8 cellular contexts compared by ENCODE assay signal in the genomic region with DNA sequence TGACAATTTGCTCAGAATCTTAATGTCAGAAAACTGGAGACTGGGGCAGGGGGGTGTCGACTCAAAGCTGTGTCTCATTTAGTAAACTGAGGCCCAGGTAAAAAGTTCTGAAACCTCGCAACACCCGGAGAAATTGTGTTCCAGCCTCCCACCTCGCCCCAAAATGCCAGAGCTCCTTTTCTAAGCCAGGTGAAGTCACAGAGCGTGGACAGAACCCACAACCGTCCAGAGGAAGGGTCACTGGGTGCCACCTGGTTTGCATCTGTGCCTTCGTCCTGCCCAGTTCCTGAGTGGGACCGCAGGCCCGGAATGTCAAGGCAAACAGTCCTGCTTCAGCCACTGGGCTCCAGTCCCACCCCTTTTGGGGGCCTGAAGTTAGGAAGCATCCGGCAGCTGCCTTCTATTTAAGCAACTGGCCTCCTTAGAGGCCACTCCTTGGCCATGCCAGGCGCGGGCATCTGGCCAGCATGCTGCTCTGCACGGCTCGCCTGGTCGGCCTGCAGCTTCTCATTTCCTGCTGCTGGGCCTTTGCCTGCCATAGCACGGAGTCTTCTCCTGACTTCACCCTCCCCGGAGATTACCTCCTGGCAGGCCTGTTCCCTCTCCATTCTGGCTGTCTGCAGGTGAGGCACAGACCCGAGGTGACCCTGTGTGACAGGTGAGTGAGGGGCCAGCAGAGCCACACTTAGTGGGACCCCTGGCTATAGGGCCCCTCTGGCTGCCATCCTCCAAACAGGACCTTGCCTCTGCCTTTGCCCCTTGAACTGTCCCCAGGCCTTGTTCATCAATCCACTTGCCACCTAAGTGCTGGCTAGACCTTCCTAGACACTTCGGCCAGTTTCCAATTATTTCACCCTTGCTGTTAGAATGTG. TPM values are rescaled to one million over a fixed set of nuclear protein-coding genes. Genes with fewer than 3 reads are reported as not detected.
DNase-seq lines count a peak whose midpoint lies in the region; FAIRE-seq and TF ChIP-seq lines count a peak whose summit lies in the region.

A gene (plus strand): TSS at position 401 of the 872 bp plus-strand sequence. CDS start 67 bp downstream, at position 468.

- FAIRE-seq in H54 (lab: Jason Lieb, UNC) = no peak

- H3K9me3 ChIP-seq in transverse colon = no peaks in the 10 kb centered on the region

- no peaks in the 10 kb centered on the region for H3K27me3 ChIP-seq in transverse colon

- TF ChIP-seq CTCF in AG09309 (IDR thresholded peaks at IDR 0.05; ENCODE audit: control insufficient read depth, insufficient read depth, low read depth, low read length, missing control alignments) (no peak), transverse colon (IDR thresholded peaks at IDR 0.05) (no peak)

- H3K27ac ChIP-seq in cingulate gyrus (ENCODE audit: low read depth, low read length) = peak within 1 kb of the TSS; percentile 73
- H3K27ac ChIP-seq in transverse colon = peak within 1 kb of the TSS; percentile 84 to 87 (median 86)

- in situ Hi-C loops in transverse colon (cut with MboI; ENCODE audit: low pct_ligation_motif_present in 1 of 4, low pct_unique_long_range_greater_than_20kb in 1 of 4, low sequenced_read_pairs in 3 of 4) = no loop called here

- peaks cover 0 to 3% (median 0%) of the 10 kb centered on the region in 4 donors for H3K36me3 ChIP-seq in transverse colon

- H3K4me3 ChIP-seq in AG09309 (ENCODE audit: control insufficient read depth, low read depth, low read length) = peak within 1 kb of the TSS; percentile 98
- H3K4me3 ChIP-seq in transverse colon = peak within 1 kb of the TSS; percentile 86 to 99 (median 94)

- intact Hi-C loops in transverse colon (cut with DNase I; ENCODE audit: low total_unique reads) = loop anchor here (10.0 kb wide), 1 partner anchor 90 kb away; no protein-coding TSS in a partner anchor

- 74 to 76% methylated on average over 5 to 19 of the region's 19 CpGs for WGBS in transverse colon (ENCODE audit: low coverage in 1 of 2), 2 donors

- DNase-seq in AG09309 (ENCODE audit: low read depth) = peak; percentile 13
- peak; percentile 72 for DNase-seq in LHCN-M2 (ENCODE audit: low read depth)
- DNase-seq in medulla oblongata (ENCODE audit: extremely low spot score) = peak; percentile 25
- DNase-seq in transverse colon = peak; percentile 20
- DNase-seq in H54 (ENCODE audit: insufficient read length, low spot score) = no peak
- DNase-seq in NK-92 (lab: John Stamatoyannopoulos, UW; ENCODE audit: unreplicated experiment) = no peak
- no peak for DNase-seq in foreskin melanocyte

- TF ChIP-seq EP300 in transverse colon (IDR thresholded peaks at IDR 0.05; ENCODE audit: low read depth) = no peak

- no peak for TF ChIP-seq POLR2A in transverse colon (IDR thresholded peaks at IDR 0.05)
- TF ChIP-seq POLR2A in H54 (IDR thresholded peaks at IDR 0.05; ENCODE audit: low read depth, low read length) = no peak

- peaks cover 6 to 27% (median 24%) of the 10 kb centered on the region in 4 donors for H3K4me1 ChIP-seq in transverse colon

RNA-seq across cellular contexts. Expression of the gene that starts here (rescaled TPM):
- total RNA-seq in LHCN-M2 (2014; rRNA removed) (1.2 and 2.5 TPM in 2 replicates), transverse colon (under 1 TPM in 1 of 4 donors, not detected in 3; 0.48 TPM)
- 1.1 TPM for polyA plus RNA-seq in LHCN-M2 (2012)

Comparison
In these comparisons a context has a peak if more than half of its experiments do, and no peak if none do; other contexts are left out.
1. Peak in DNase-seq, H3K4me3 ChIP-seq and H3K27ac ChIP-seq in transverse colon; RNA of the gene not detected or under 1 TPM.
2. DNase-seq: peak in AG09309 (single experiment), LHCN-M2 (single experiment) and medulla oblongata (single experiment); none in H54 (single experiment), NK-92 (single experiment) and foreskin melanocyte (single experiment).